In the genomic region with DNA sequence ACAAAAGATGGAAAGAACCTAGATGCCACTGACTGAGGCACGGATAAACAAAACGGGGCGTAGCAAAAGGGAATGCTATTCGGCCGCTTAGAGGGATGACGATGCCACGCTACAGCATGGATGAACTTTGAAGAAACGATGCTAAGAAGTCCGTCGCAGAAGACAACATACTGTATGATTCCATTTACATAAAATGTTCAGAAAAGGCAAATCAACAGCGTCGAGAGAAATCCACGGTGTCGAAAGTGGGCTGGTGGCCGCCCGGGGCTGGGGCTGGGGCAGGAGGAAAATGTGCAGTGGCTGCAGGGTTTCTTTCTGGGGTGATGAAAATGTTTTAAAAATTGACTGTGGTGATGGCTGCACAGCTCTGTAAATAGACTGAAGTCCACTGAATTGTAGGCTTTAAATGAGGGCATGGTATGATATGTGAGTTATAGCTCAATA, we compare ENCODE assay signal across 13 cellular contexts. TPM values are rescaled to one million over a fixed set of nuclear protein-coding genes. Genes with fewer than 3 reads are reported as not detected.
DNase-seq lines count a peak whose midpoint lies in the region; ATAC-seq and TF ChIP-seq lines count a peak whose summit lies in the region.
"Had no signal": no experiment of that assay in that cellular context is flagged by ENCODE, and none has a peak within 500 bp of the region (broad histone marks: within the 10 kb centered on the region; RNA-seq: fewer than 3 reads in every experiment).

No MANE protein-coding gene starts in this region.

- no peak for TF ChIP-seq EP300 in sigmoid colon (IDR thresholded peaks at IDR 0.05)

- H3K27ac ChIP-seq in iPS-20b (ENCODE audit: low read length) (peak overlapping the region; percentile 69), sigmoid colon (peak overlapping the region; percentile 11 to 74 (median 58))
- H3K27ac ChIP-seq: prostate gland had no signal

- no peaks in the 10 kb centered on the region for H3K27me3 Mint-ChIP-seq in WTC11 (ENCODE audit: low read depth)

- H3K9me3 ChIP-seq in iPS-20b (ENCODE audit: insufficient read depth, low read depth, low read length), result no peaks in the 10 kb centered on the region
- H3K9me3 ChIP-seq in sigmoid colon, result no peaks in the 10 kb centered on the region
- H3K9me3 ChIP-seq: prostate gland had no signal

- CTCF ChIA-PET in WTC11 (lab: Charles Lee), result interaction anchor here (1.0 to 1.3 kb wide), 2 partner anchors 15 to 27 kb away, joined by 3 to 6 read pairs; no protein-coding TSS in a partner anchor

- no peaks in the 10 kb centered on the region for H3K9me3 Mint-ChIP-seq in WTC11
- H3K9me3 Mint-ChIP-seq: stimulated activated effector memory CD8-positive, alpha-beta T cell treated with anti-CD3 and anti-CD28 coated beads, Interleukin-12 subunit alpha, Interleukin-12 subunit beta, amount 100 ng/mL, for 72 hours had no signal

- intact Hi-C loops in sigmoid colon (cut with DNase I), result no loop called here

- POLR2A ChIA-PET in WTC11 (lab: Charles Lee), result interaction anchor here (0.9 kb wide), 1 partner anchor 25 kb away, joined by 3 read pairs; no protein-coding TSS in a partner anchor

- no peak for TF ChIP-seq POLR2A in sigmoid colon (IDR thresholded peaks at IDR 0.05)

- peaks cover 96% of the 10 kb centered on the region for H3K4me1 Mint-ChIP-seq in WTC11

- H3K4me3 ChIP-seq in iPS-20b (ENCODE audit: low read length), result no peak overlapping the region
- no peak overlapping the region for H3K4me3 ChIP-seq in sigmoid colon
- H3K4me3 ChIP-seq: prostate gland had no signal

- ATAC-seq in WTC11 (no peak), HG03108 (IDR thresholded peaks at IDR 0.05; ENCODE audit: unreplicated experiment) (no peak), GM19324 (IDR thresholded peaks at IDR 0.05; ENCODE audit: low FRiP score, unreplicated experiment) (no peak)

- TF ChIP-seq CTCF in WTC11 (IDR thresholded peaks at IDR 0.05) (no peak), sigmoid colon (IDR thresholded peaks at IDR 0.05) (no peak)

- H3K27ac Mint-ChIP-seq in WTC11, result peak overlapping the region; percentile 94
- H3K27ac Mint-ChIP-seq: stimulated activated effector memory CD8-positive, alpha-beta T cell treated with anti-CD3 and anti-CD28 coated beads, Interleukin-12 subunit alpha, Interleukin-12 subunit beta, amount 100 ng/mL, for 72 hours had no signal

- no peaks in the 10 kb centered on the region for H3K36me3 Mint-ChIP-seq in WTC11
- H3K36me3 Mint-ChIP-seq: stimulated activated effector memory CD8-positive, alpha-beta T cell treated with anti-CD3 and anti-CD28 coated beads, Interleukin-12 subunit alpha, Interleukin-12 subunit beta, amount 100 ng/mL, for 72 hours had no signal

- 90 to 96% methylated on average over 16 of the region's 16 CpGs for WGBS in sigmoid colon, 2 donors

- DNase-seq in ELR (ENCODE audit: low read depth) (peak; percentile 37), WTC11 (ENCODE audit: low spot score) (no peak), sigmoid colon (peak; percentile 33), iPS-NIHi7 (ENCODE audit: extremely low spot score) (no peak)
- DNase-seq in stimulated activated CD4-positive, alpha-beta T cell treated with anti-CD3 and anti-CD28 coated beads, Interleukin-15, amount 100 ng/mL, for 24 hours, result no peak
- DNase-seq: activated naive CD4-positive, alpha-beta T cell; NCI-H524 treated with DMSO at 0.1 percent for 48 hours; stimulated activated CD4-positive, alpha-beta T cell treated with anti-CD3 and anti-CD28 coated beads, Interleukin-4, amount 100 ng/mL, for 24 hours had no signal

- H3K4me1 ChIP-seq in iPS-20b (ENCODE audit: insufficient read depth, low read length) (peaks cover 67% of the 10 kb centered on the region), sigmoid colon (peaks cover 0 to 76% (median 64%) of the 10 kb centered on the region in 4 donors)
- H3K4me1 ChIP-seq: prostate gland had no signal

- H3K4me3 Mint-ChIP-seq in WTC11, result no peak overlapping the region
- H3K4me3 Mint-ChIP-seq: stimulated activated effector memory CD8-positive, alpha-beta T cell treated with anti-CD3 and anti-CD28 coated beads, Interleukin-12 subunit alpha, Interleukin-12 subunit beta, amount 100 ng/mL, for 72 hours had no signal

- H3K27me3 ChIP-seq in iPS-20b (ENCODE audit: insufficient read depth, low read length) (no peaks in the 10 kb centered on the region), sigmoid colon (no peaks in the 10 kb centered on the region)

- H3K9ac ChIP-seq in iPS-20b (ENCODE audit: low read depth, low read length), result peak overlapping the region; percentile 75; the same call in 1 of the 2 replicates

- H3K36me3 ChIP-seq in iPS-20b (ENCODE audit: insufficient read depth, low read depth, low read length) (no peaks in the 10 kb centered on the region), sigmoid colon (no peaks in the 10 kb centered on the region)
- H3K36me3 ChIP-seq: prostate gland had no signal

TF ChIP-seq in WTC11, 78 proteins besides CTCF, POLR2A, EP300 and RAD21:
- TF ChIP-seq, protein P1, sequence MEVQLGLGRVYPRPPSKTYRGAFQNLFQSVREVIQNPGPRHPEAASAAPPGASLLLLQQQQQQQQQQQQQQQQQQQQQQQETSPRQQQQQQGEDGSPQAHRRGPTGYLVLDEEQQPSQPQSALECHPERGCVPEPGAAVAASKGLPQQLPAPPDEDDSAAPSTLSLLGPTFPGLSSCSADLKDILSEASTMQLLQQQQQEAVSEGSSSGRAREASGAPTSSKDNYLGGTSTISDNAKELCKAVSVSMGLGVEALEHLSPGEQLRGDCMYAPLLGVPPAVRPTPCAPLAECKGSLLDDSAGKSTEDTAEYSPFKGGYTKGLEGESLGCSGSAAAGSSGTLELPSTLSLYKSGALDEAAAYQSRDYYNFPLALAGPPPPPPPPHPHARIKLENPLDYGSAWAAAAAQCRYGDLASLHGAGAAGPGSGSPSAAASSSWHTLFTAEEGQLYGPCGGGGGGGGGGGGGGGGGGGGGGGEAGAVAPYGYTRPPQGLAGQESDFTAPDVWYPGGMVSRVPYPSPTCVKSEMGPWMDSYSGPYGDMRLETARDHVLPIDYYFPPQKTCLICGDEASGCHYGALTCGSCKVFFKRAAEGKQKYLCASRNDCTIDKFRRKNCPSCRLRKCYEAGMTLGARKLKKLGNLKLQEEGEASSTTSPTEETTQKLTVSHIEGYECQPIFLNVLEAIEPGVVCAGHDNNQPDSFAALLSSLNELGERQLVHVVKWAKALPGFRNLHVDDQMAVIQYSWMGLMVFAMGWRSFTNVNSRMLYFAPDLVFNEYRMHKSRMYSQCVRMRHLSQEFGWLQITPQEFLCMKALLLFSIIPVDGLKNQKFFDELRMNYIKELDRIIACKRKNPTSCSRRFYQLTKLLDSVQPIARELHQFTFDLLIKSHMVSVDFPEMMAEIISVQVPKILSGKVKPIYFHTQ (CRISPR knock-in tag; IDR thresholded peaks at IDR 0.05), result no peak
- TF ChIP-seq MLX (CRISPR knock-in tag; IDR thresholded peaks at IDR 0.05) (no peak), RORB (CRISPR knock-in tag; IDR thresholded peaks at IDR 0.05) (no peak), FOXK1 (CRISPR knock-in tag; IDR thresholded peaks at IDR 0.05) (no peak), SMAD4 (CRISPR knock-in tag; IDR thresholded peaks at IDR 0.05) (no peak), ZNF219 (CRISPR knock-in tag; IDR thresholded peaks at IDR 0.05; ENCODE audit: borderline replicate concordance) (no peak), NR1H2 (CRISPR knock-in tag; IDR thresholded peaks at IDR 0.05) (no peak), CREM (CRISPR knock-in tag; IDR thresholded peaks at IDR 0.05) (no peak), ELF4 (CRISPR knock-in tag; IDR thresholded peaks at IDR 0.05; ENCODE audit: low read depth) (no peak), FOXP1 (CRISPR knock-in tag; IDR thresholded peaks at IDR 0.05; ENCODE audit: borderline replicate concordance) (no peak), KAT7 (CRISPR knock-in tag; IDR thresholded peaks at IDR 0.05; ENCODE audit: borderline replicate concordance) (no peak), ZNF317 (CRISPR knock-in tag; IDR thresholded peaks at IDR 0.05; ENCODE audit: borderline replicate concordance, low read depth) (no peak), TEAD4 (CRISPR knock-in tag; IDR thresholded peaks at IDR 0.05) (no peak), NFATC4 (CRISPR knock-in tag; IDR thresholded peaks at IDR 0.05) (no peak), ZNF423 (CRISPR knock-in tag; IDR thresholded peaks at IDR 0.05) (no peak)
TF ChIP-seq in WTC11: peak in this region for 0.

RNA-seq across cellular contexts. Expression of gene GNA12, which starts 24.1 kb away (rescaled TPM):
- total RNA-seq in WTC11 (2021) (89.2 to 99.6 TPM (median 90.3 TPM) in 3 replicates), sigmoid colon (10 to 100 TPM; 21.4 to 46.5 (median 24.6) TPM)
- 10 to 100 TPM; 13.2 to 22.7 (median 18.6) TPM for polyA plus RNA-seq in sigmoid colon

Comparison
In these comparisons a context has a peak if more than half of its experiments do, and no peak if none do; other contexts are left out.
1. DNase-seq: peak in ELR (single experiment) and sigmoid colon (single experiment); none in WTC11 (single experiment), stimulated activated CD4-positive, alpha-beta T cell treated with anti-CD3 and anti-CD28 coated beads, Interleukin-15, amount 100 ng/mL, for 24 hours (single experiment) and iPS-NIHi7 (single experiment).